In genomic region chr2:168192839-168193616, GRCh38 we compare ENCODE assay signal across 8 cellular contexts. TPM values are rescaled to one million over a fixed set of nuclear protein-coding genes. Genes with fewer than 3 reads are reported as not detected.
DNase-seq lines count a peak whose midpoint lies in the region; ATAC-seq and TF ChIP-seq lines count a peak whose summit lies in the region.

No MANE protein-coding gene starts in this region.

- no peaks in the 10 kb centered on the region for H3K36me3 ChIP-seq in left ventricle myocardium inferior

- peaks cover 65% of the 10 kb centered on the region for H3K4me1 ChIP-seq in left ventricle myocardium inferior

- no peak overlapping the region for H3K4me3 ChIP-seq in left ventricle myocardium inferior

- POLR2A ChIA-PET in RWPE1 (lab: Yijun Ruan, JAX; ENCODE audit: low non-redundant PET): no interaction called here

- H3K4me1 Mint-ChIP-seq in activated naive CD8-positive, alpha-beta T cell treated with anti-CD3 and anti-CD28 coated beads, Interleukin-2, amount 50 U/mL, for 24 hours: peaks cover 66% of the 10 kb centered on the region
- peaks cover 33% of the 10 kb centered on the region for H3K4me1 Mint-ChIP-seq in progenitor cell of endocrine pancreas (ENCODE audit: low read depth)

- peak; percentile 79 for ATAC-seq in activated naive CD8-positive, alpha-beta T cell treated with anti-CD3 and anti-CD28 coated beads, Interleukin-2, amount 50 U/mL, for 24 hours
- ATAC-seq in GM21717 (IDR thresholded peaks at IDR 0.05; ENCODE audit: unreplicated experiment) (no peak), HG03280 (IDR thresholded peaks at IDR 0.05; ENCODE audit: unreplicated experiment) (no peak)

- DNase-seq in HT-29 (ENCODE audit: low spot score): peak; percentile 87
- peak; percentile 56 for DNase-seq in NCI-H774 (lab: John Stamatoyannopoulos, UW)
- DNase-seq in activated naive CD8-positive, alpha-beta T cell treated with anti-CD3 and anti-CD28 coated beads, Interleukin-2, amount 50 U/mL, for 24 hours: peak; percentile 28
- no peak for DNase-seq in progenitor cell of endocrine pancreas (ENCODE audit: low spot score, unreplicated experiment)
- DNase-seq in left ventricle myocardium inferior: no peak
- DNase-seq in RWPE1 (ENCODE audit: low spot score): no peak

- H3K27me3 ChIP-seq in left ventricle myocardium inferior (ENCODE audit: low read depth): no peaks in the 10 kb centered on the region

- H3K27ac ChIP-seq in left ventricle myocardium inferior (replicated peaks) (no peak overlapping the region), RWPE1 (no peak overlapping the region; the same call in 1 of the 2 replicates)

- no peaks in the 10 kb centered on the region for H3K9me3 Mint-ChIP-seq in activated naive CD8-positive, alpha-beta T cell treated with anti-CD3 and anti-CD28 coated beads, Interleukin-2, amount 50 U/mL, for 24 hours
- H3K9me3 Mint-ChIP-seq in progenitor cell of endocrine pancreas (ENCODE audit: low read depth): no peaks in the 10 kb centered on the region

- peaks cover 7% of the 10 kb centered on the region for H3K36me3 Mint-ChIP-seq in activated naive CD8-positive, alpha-beta T cell treated with anti-CD3 and anti-CD28 coated beads, Interleukin-2, amount 50 U/mL, for 24 hours (ENCODE audit: low read depth)
- H3K36me3 Mint-ChIP-seq in progenitor cell of endocrine pancreas (ENCODE audit: insufficient read depth): no peaks in the 10 kb centered on the region

- CTCF ChIA-PET in RWPE1 (lab: Yijun Ruan, JAX): no interaction called here

- H3K27me3 Mint-ChIP-seq in activated naive CD8-positive, alpha-beta T cell treated with anti-CD3 and anti-CD28 coated beads, Interleukin-2, amount 50 U/mL, for 24 hours: no peaks in the 10 kb centered on the region
- H3K27me3 Mint-ChIP-seq in progenitor cell of endocrine pancreas: no peaks in the 10 kb centered on the region

- H3K9me3 ChIP-seq in left ventricle myocardium inferior (replicated peaks): no peaks in the 10 kb centered on the region

- TF ChIP-seq CTCF in progenitor cell of endocrine pancreas (IDR thresholded peaks at IDR 0.05; ENCODE audit: unreplicated experiment) (no peak), left ventricle myocardium inferior (IDR thresholded peaks at IDR 0.05; ENCODE audit: borderline replicate concordance) (no peak), RWPE1 (conservative IDR thresholded peaks at IDR 0.05; ENCODE audit: low read depth) (no peak)

- H3K27ac Mint-ChIP-seq in activated naive CD8-positive, alpha-beta T cell treated with anti-CD3 and anti-CD28 coated beads, Interleukin-2, amount 50 U/mL, for 24 hours: peak overlapping the region; percentile 77
- peak overlapping the region; percentile 81 for H3K27ac Mint-ChIP-seq in progenitor cell of endocrine pancreas

- peak overlapping the region; percentile 37 for H3K4me3 Mint-ChIP-seq in activated naive CD8-positive, alpha-beta T cell treated with anti-CD3 and anti-CD28 coated beads, Interleukin-2, amount 50 U/mL, for 24 hours
- no peak overlapping the region for H3K4me3 Mint-ChIP-seq in progenitor cell of endocrine pancreas (ENCODE audit: low read depth)

- intact Hi-C loops in left ventricle myocardium inferior (cut with micrococcal nuclease): no loop called here

RNA-seq across cellular contexts. Expression of gene STK39, which starts 54.4 kb away (rescaled TPM):
- 37.7 and 37.8 TPM in 2 replicates for total RNA-seq in HT-29 (2014; rRNA removed; shearing (Covaris generic))
- 21.1 and 22.9 TPM in 2 replicates for total RNA-seq in progenitor cell of endocrine pancreas
- 23.2 TPM for total RNA-seq in left ventricle myocardium inferior

Comparison
In these comparisons a context has a peak if more than half of its experiments do, and no peak if none do; other contexts are left out.
1. DNase-seq: peak in HT-29 (single experiment), NCI-H774 (single experiment) and activated naive CD8-positive, alpha-beta T cell treated with anti-CD3 and anti-CD28 coated beads, Interleukin-2, amount 50 U/mL, for 24 hours (single experiment); none in progenitor cell of endocrine pancreas (single experiment), left ventricle myocardium inferior (single experiment) and RWPE1 (single experiment).